Comparison of ENCODE assay signal across 22 cellular contexts in genomic region chr7:50184266-50184665, GRCh38.
DNase-seq lines count a peak whose midpoint lies in the region; ATAC-seq lines count a peak whose summit lies in the region.
"Had no signal": no experiment of that assay in that cellular context is flagged by ENCODE, and none has a peak within 500 bp of the region (broad histone marks: within the 10 kb centered on the region; RNA-seq: fewer than 3 reads in every experiment).

No MANE protein-coding gene starts in this region.

- H3K9me3 ChIP-seq in T-helper 17 cell (ENCODE audit: control insufficient read depth, low read length, poor library complexity, severe bottlenecking): no peaks in the 10 kb centered on the region
- H3K9me3 ChIP-seq: A549, BE2C had no signal

- DNase-seq in CD1c-positive myeloid dendritic cell (ENCODE audit: extremely low spot score): peak; percentile 53
- peak; percentile 67 to 78 for DNase-seq in Kasumi-1 (lab: John Stamatoyannopoulos, UW)
- no peak for DNase-seq in T-helper 17 cell
- no peak for DNase-seq in SW 1271 (lab: John Stamatoyannopoulos, UW)
- DNase-seq in NCI-H187 (lab: John Stamatoyannopoulos, UW): no peak
- DNase-seq: 8988T; ACHN; AML-193; BE2C; Calu3; CD4-positive, alpha-beta memory T cell; COR-L47; DMS53; DMS79 treated with DMSO at 0.1 percent for 48 hours; GF-D8; H9 had no signal

- intact Hi-C loops in dendritic cell treated with granulocyte-macrophage colony-stimulating factor and Interleukin-4, amounts not matched to agents 40 ng/mL and 50 ng/mL, for 4 days (cut with micrococcal nuclease): no loop called here

- H3K9me3 Mint-ChIP-seq in dendritic cell treated with granulocyte-macrophage colony-stimulating factor and Interleukin-4, amounts not matched to agents 40 ng/mL and 50 ng/mL, for 4 days: no peaks in the 10 kb centered on the region
- H3K9me3 Mint-ChIP-seq: GM23338, H9 had no signal

- no peaks in the 10 kb centered on the region for H3K27me3 Mint-ChIP-seq in T-helper 17 cell
- no peaks in the 10 kb centered on the region for H3K27me3 Mint-ChIP-seq in dendritic cell treated with granulocyte-macrophage colony-stimulating factor and Interleukin-4, amounts not matched to agents 40 ng/mL and 50 ng/mL, for 4 days
- H3K27me3 Mint-ChIP-seq: CD4-positive, alpha-beta memory T cell had no signal

- no peak for ATAC-seq in T-helper 17 cell
- no peak for ATAC-seq in HG03045 (IDR thresholded peaks at IDR 0.05; ENCODE audit: unreplicated experiment)
- ATAC-seq: A549, GM23338, HCT116 had no signal

- H3K36me3 Mint-ChIP-seq in T-helper 17 cell (ENCODE audit: low read depth): no peaks in the 10 kb centered on the region
- no peaks in the 10 kb centered on the region for H3K36me3 Mint-ChIP-seq in dendritic cell treated with granulocyte-macrophage colony-stimulating factor and Interleukin-4, amounts not matched to agents 40 ng/mL and 50 ng/mL, for 4 days (ENCODE audit: low read depth)
- H3K36me3 Mint-ChIP-seq: CD14-positive monocyte; CD4-positive, alpha-beta memory T cell had no signal

- H3K4me1 Mint-ChIP-seq in T-helper 17 cell: peaks cover 14% of the 10 kb centered on the region
- peaks cover 83% of the 10 kb centered on the region for H3K4me1 Mint-ChIP-seq in dendritic cell treated with granulocyte-macrophage colony-stimulating factor and Interleukin-4, amounts not matched to agents 40 ng/mL and 50 ng/mL, for 4 days (ENCODE audit: low read depth)

- no peak overlapping the region for H3K4me3 Mint-ChIP-seq in T-helper 17 cell
- no peak overlapping the region for H3K4me3 Mint-ChIP-seq in dendritic cell treated with granulocyte-macrophage colony-stimulating factor and Interleukin-4, amounts not matched to agents 40 ng/mL and 50 ng/mL, for 4 days
- H3K4me3 Mint-ChIP-seq: CD14-positive monocyte; CD4-positive, alpha-beta memory T cell; GM23338; H9 had no signal

- H3K27ac Mint-ChIP-seq in T-helper 17 cell: peak overlapping the region; percentile 21
- peak overlapping the region; percentile 65 for H3K27ac Mint-ChIP-seq in dendritic cell treated with granulocyte-macrophage colony-stimulating factor and Interleukin-4, amounts not matched to agents 40 ng/mL and 50 ng/mL, for 4 days
- H3K27ac Mint-ChIP-seq: CD4-positive, alpha-beta memory T cell; GM23338; H9 had no signal

Comparison
In these comparisons a context has a peak if more than half of its experiments do, and no peak if none do; other contexts are left out.
1. DNase-seq: peak in CD1c-positive myeloid dendritic cell (single experiment) and Kasumi-1 (2 of 2); none in T-helper 17 cell (0 of 3), SW 1271 (0 of 2) and NCI-H187 (0 of 2).